10 cellular contexts compared by ENCODE assay signal in genomic region chr1:26546375-26546774, GRCh38. TPM values are rescaled to one million over a fixed set of nuclear protein-coding genes. Genes with fewer than 3 reads are reported as not detected.
DNase-seq lines count a peak whose midpoint lies in the region; ATAC-seq and TF ChIP-seq lines count a peak whose summit lies in the region.
"Had no signal": no experiment of that assay in that cellular context is flagged by ENCODE, and none has a peak within 500 bp of the region (broad histone marks: within the 10 kb centered on the region; RNA-seq: fewer than 3 reads in every experiment).

No MANE protein-coding gene starts in this region.

- TF ChIP-seq CTCF in DND-41 (IDR thresholded peaks at IDR 0.05; ENCODE audit: borderline replicate concordance, extremely low read depth, low read length, poor library complexity, severe bottlenecking) (no peak), mammary epithelial cell (conservative IDR thresholded peaks at IDR 0.05 in 1 of 2, IDR thresholded peaks at IDR 0.05 in 1 of 2; ENCODE audit: extremely low read depth in 1 of 2, insufficient read depth in 1 of 2, low read depth in 1 of 2, low read length in 2 of 2) (no peak), chondrocyte (IDR thresholded peaks at IDR 0.05) (no peak)

- H3K23ac ChIP-seq in neuronal stem cell (ENCODE audit: low read depth, low read length, poor library complexity): no peak overlapping the region

- no TSS peak for BruUV-seq in mammary epithelial cell (replicated peaks; lab: Mats Ljungman, UMichigan)

- ATAC-seq in DND-41 (ENCODE audit: insufficient read depth, low read depth) (no peak), GM19463 (IDR thresholded peaks at IDR 0.05; ENCODE audit: unreplicated experiment) (no peak)

- no peak for DNase-seq in DND-41
- DNase-seq in Karpas-422: peak; percentile 54
- peak; percentile 73 for DNase-seq in mammary epithelial cell
- DNase-seq in neuronal stem cell (ENCODE audit: low spot score): no peak
- no peak for DNase-seq in SW 1271 (lab: John Stamatoyannopoulos, UW)
- DNase-seq in UCSD-AML1 (lab: John Stamatoyannopoulos, UW; ENCODE audit: unreplicated experiment): no peak
- DNase-seq in chondrocyte (ENCODE audit: low spot score): no peak
- DNase-seq: NCI-H1694 treated with DMSO at 0.1 percent for 48 hours, occipital lobe had no signal

- peak overlapping the region; percentile 23 for H2AK5ac ChIP-seq in neuronal stem cell (ENCODE audit: low read depth, low read length)

- peaks cover 2% of the 10 kb centered on the region for H3K79me1 ChIP-seq in neuronal stem cell (ENCODE audit: low read depth, low read length)

- CTCF ChIA-PET in mammary epithelial cell (lab: Charles Lee; ENCODE audit: low non-redundant PET): no interaction called here

- no peaks in the 10 kb centered on the region for H3K27me3 ChIP-seq in DND-41 (ENCODE audit: insufficient read depth, low read length, poor library complexity)
- no peaks in the 10 kb centered on the region for H3K27me3 ChIP-seq in Karpas-422 (ENCODE audit: low read length)
- H3K27me3 ChIP-seq in mammary epithelial cell (ENCODE audit: insufficient read depth, low read length): no peaks in the 10 kb centered on the region
- no peaks in the 10 kb centered on the region for H3K27me3 ChIP-seq in neuronal stem cell (ENCODE audit: control insufficient read depth in 3 of 3, insufficient read depth in 3 of 3, low read depth in 1 of 3, low read length in 3 of 3)

- no peak overlapping the region for H2BK5ac ChIP-seq in neuronal stem cell (ENCODE audit: low read length)

- peaks cover 39% of the 10 kb centered on the region for H3K4me1 ChIP-seq in DND-41 (ENCODE audit: insufficient read depth, low read length)
- H3K4me1 ChIP-seq in Karpas-422 (ENCODE audit: low read length): peaks cover 52% of the 10 kb centered on the region
- peaks cover 53% of the 10 kb centered on the region for H3K4me1 ChIP-seq in mammary epithelial cell (ENCODE audit: insufficient read depth, low read length)
- peaks cover 9 to 12% of the 10 kb centered on the region in 2 donors for H3K4me1 ChIP-seq in neuronal stem cell (ENCODE audit: control insufficient read depth in 2 of 2, insufficient read depth in 1 of 2, low read depth in 1 of 2, low read length in 2 of 2)

- H3K4me3 Mint-ChIP-seq in chondrocyte (ENCODE audit: unreplicated experiment): no peak overlapping the region

- H3K4me2 ChIP-seq in DND-41 (ENCODE audit: insufficient read depth, low read length) (peak overlapping the region; percentile 81), Karpas-422 (ENCODE audit: low read depth, low read length, poor library complexity, severe bottlenecking) (peak overlapping the region; percentile 81), mammary epithelial cell (ENCODE audit: insufficient read depth, low read depth, low read length) (peak overlapping the region; percentile 62), neuronal stem cell (ENCODE audit: insufficient read depth, low read length, poor library complexity, severe bottlenecking) (no peak overlapping the region)

- no peak overlapping the region for H3K14ac ChIP-seq in neuronal stem cell (ENCODE audit: low read length)

- H3K36me3 ChIP-seq in DND-41 (ENCODE audit: insufficient read depth, low read length): peaks cover 20% of the 10 kb centered on the region
- H3K36me3 ChIP-seq in Karpas-422 (ENCODE audit: insufficient read depth, low read length): peaks cover 14% of the 10 kb centered on the region; the same call in 1 of the 2 replicates
- peaks cover 20% of the 10 kb centered on the region for H3K36me3 ChIP-seq in mammary epithelial cell (ENCODE audit: insufficient read depth, low read length)
- no peaks in the 10 kb centered on the region for H3K36me3 ChIP-seq in neuronal stem cell (replicated peaks in 1 of 2; ENCODE audit: control insufficient read depth in 2 of 2, insufficient read depth in 2 of 2, low read length in 2 of 2)

- no peak overlapping the region for H3K4ac ChIP-seq in neuronal stem cell (ENCODE audit: low read length)

- 27% methylated on average over 6 of the region's 8 CpGs for WGBS in mammary epithelial cell (ENCODE audit: low coverage, missing lambda C conversion rate)
- no CpG with 5 or more reads among the region's 8 CpGs for WGBS in neuronal stem cell (ENCODE audit: extremely low coverage in 2 of 2, insufficient read length in 2 of 2, insufficient replicate concordance in 1 of 2), 2 donors

- H3K9me2 ChIP-seq in Karpas-422 (replicated peaks; ENCODE audit: insufficient read depth, low read length): no peaks in the 10 kb centered on the region

- H3K9me3 Mint-ChIP-seq in chondrocyte (ENCODE audit: low read depth): no peaks in the 10 kb centered on the region

- no peak overlapping the region for H3K18ac ChIP-seq in neuronal stem cell (ENCODE audit: low read length)

- intact Hi-C loops in mammary epithelial cell (cut with micrococcal nuclease): no loop called here

- no peak overlapping the region for H4K91ac ChIP-seq in neuronal stem cell (ENCODE audit: low read depth, low read length, poor library complexity)

- in situ Hi-C loops in mammary epithelial cell (cut with MboI; ENCODE audit: low sequenced_read_pairs in 2 of 2): no loop called here

- H2AFZ ChIP-seq in DND-41 (ENCODE audit: low read depth, low read length) (peak overlapping the region; percentile 79; the same call in 1 of the 2 replicates), Karpas-422 (ENCODE audit: low read length) (no peak overlapping the region), mammary epithelial cell (ENCODE audit: low read depth, low read length) (no peak overlapping the region), neuronal stem cell (ENCODE audit: low read length) (no peak overlapping the region)

- H2BK120ac ChIP-seq in neuronal stem cell (ENCODE audit: low read depth, low read length): no peak overlapping the region

- H3K9ac ChIP-seq in DND-41 (ENCODE audit: low read depth, low read length): peak overlapping the region; percentile 70
- H3K9ac ChIP-seq in Karpas-422 (ENCODE audit: low read length): peak overlapping the region; percentile 97
- H3K9ac ChIP-seq in mammary epithelial cell (ENCODE audit: insufficient read depth, low read length): no peak overlapping the region
- no peak overlapping the region for H3K9ac ChIP-seq in neuronal stem cell (ENCODE audit: low read depth, low read length, poor library complexity)

- no peak overlapping the region for H2BK12ac ChIP-seq in neuronal stem cell (ENCODE audit: low read length)

- no peak overlapping the region for H3K27ac Mint-ChIP-seq in chondrocyte (ENCODE audit: unreplicated experiment)

- no peaks in the 10 kb centered on the region for H3K27me3 Mint-ChIP-seq in chondrocyte (ENCODE audit: low read depth)

- H4K20me1 ChIP-seq in DND-41 (ENCODE audit: insufficient read depth, low read length) (no peaks in the 10 kb centered on the region), Karpas-422 (ENCODE audit: insufficient read depth, low read depth, low read length) (no peaks in the 10 kb centered on the region), mammary epithelial cell (ENCODE audit: insufficient read depth, low read length) (no peaks in the 10 kb centered on the region)

- H3K4me1 Mint-ChIP-seq in chondrocyte (ENCODE audit: low read depth): no peaks in the 10 kb centered on the region

- H4K8ac ChIP-seq in neuronal stem cell (ENCODE audit: low read depth, low read length): no peak overlapping the region

- H3K4me3 ChIP-seq in DND-41 (ENCODE audit: low read depth in 1 of 2, low read length in 2 of 2): peak overlapping the region; percentile 35 to 75; a peak in 3 of 4 replicates
- H3K4me3 ChIP-seq in Karpas-422 (ENCODE audit: low read length): peak overlapping the region; percentile 93
- H3K4me3 ChIP-seq in mammary epithelial cell (replicated peaks in 1 of 3; ENCODE audit: insufficient read depth in 1 of 3, low read depth in 2 of 3, low read length in 3 of 3): no peak overlapping the region
- H3K4me3 ChIP-seq in neuronal stem cell (ENCODE audit: low read length in 2 of 2): no peak overlapping the region

- no peaks in the 10 kb centered on the region for H3K9me3 ChIP-seq in DND-41 (ENCODE audit: insufficient read depth, low read length, severe bottlenecking)
- H3K9me3 ChIP-seq in Karpas-422 (ENCODE audit: low read length): no peaks in the 10 kb centered on the region
- no peaks in the 10 kb centered on the region for H3K9me3 ChIP-seq in mammary epithelial cell (replicated peaks; ENCODE audit: insufficient read depth, low read length)
- no peaks in the 10 kb centered on the region for H3K9me3 ChIP-seq in neuronal stem cell (replicated peaks in 1 of 2; ENCODE audit: control insufficient read depth in 2 of 2, insufficient read depth in 1 of 2, low read depth in 1 of 2, low read length in 2 of 2)

- H2BK15ac ChIP-seq in neuronal stem cell (ENCODE audit: low read length): no peak overlapping the region

- dilution Hi-C loops in mammary epithelial cell (cut with HindIII; ENCODE audit: low sequenced_read_pairs): no loop called here

- H3K27ac ChIP-seq in DND-41 (ENCODE audit: low read length) (peak overlapping the region; percentile 80), Karpas-422 (ENCODE audit: low read length) (peak overlapping the region; percentile 65), mammary epithelial cell (ENCODE audit: insufficient read depth, low read depth, low read length) (peak overlapping the region; percentile 5), neuronal stem cell (replicated peaks; ENCODE audit: low read length) (no peak overlapping the region)

- H3K36me3 Mint-ChIP-seq in chondrocyte (ENCODE audit: low read depth): no peaks in the 10 kb centered on the region

- H3K79me2 ChIP-seq in DND-41 (ENCODE audit: insufficient read depth, low read length) (peaks cover 15% of the 10 kb centered on the region), Karpas-422 (ENCODE audit: low read length) (peaks cover 33% of the 10 kb centered on the region), mammary epithelial cell (ENCODE audit: insufficient read depth, low read length) (peaks cover 68% of the 10 kb centered on the region)

RNA-seq across cellular contexts. Expression of gene RPS6KA1, which starts 16.8 kb away (rescaled TPM):
- 85.3 and 106 TPM in 2 replicates for total RNA-seq in Karpas-422 (2014; rRNA removed; shearing (Covaris generic); ENCODE audit: low replicate concordance)
- total RNA-seq in mammary epithelial cell (100 to 1,000 TPM; 107 to 142 TPM), chondrocyte (3.6 to 6.3 TPM (median 4.4 TPM) in 3 replicates)
- 103 TPM for polyA plus RNA-seq in mammary epithelial cell
- polyA minus RNA-seq in mammary epithelial cell: 229 TPM
- polyA plus RNA-seq in neuronal stem cell (2013, experiment 1 of 2): 22.7 TPM
- 22.0 TPM for polyA plus RNA-seq in neuronal stem cell (2013, experiment 2 of 2)

Comparison
In these comparisons a context has a peak if more than half of its experiments do, and no peak if none do; other contexts are left out.
1. DNase-seq: peak in Karpas-422 (single experiment) and mammary epithelial cell (single experiment); none in DND-41 (single experiment), neuronal stem cell (single experiment), SW 1271 (0 of 2), UCSD-AML1 (single experiment) and chondrocyte (single experiment).
2. H3K4me3 ChIP-seq: peak in DND-41 (2 of 2) and Karpas-422 (single experiment); none in mammary epithelial cell (0 of 3) and neuronal stem cell (0 of 2).
3. H3K9ac ChIP-seq: peak in DND-41 (single experiment) and Karpas-422 (single experiment); none in mammary epithelial cell (single experiment) and neuronal stem cell (single experiment).
4. RNA of gene RPS6KA1, which starts 16.8 kb away (total RNA-seq): 107 to 142 TPM in mammary epithelial cell and 85.3 to 106 TPM in Karpas-422; 3.6 to 6.3 TPM in chondrocyte; every median in the first group is over 10 times any median in the second.